1 cellular context compared by ENCODE assay signal in genomic region chr22:23178512-23179254, GRCh38.
TF ChIP-seq lines count a peak whose summit lies in the region.

No MANE protein-coding gene starts in this region.

TF ChIP-seq in K562, 482 proteins besides CTCF, POLR2A, EP300 and RAD21:
- TF ChIP-seq STAT6 (CRISPR knock-in tag; IDR thresholded peaks at IDR 0.05) (peak; percentile 99), HMGXB4 (CRISPR knock-in tag; IDR thresholded peaks at IDR 0.05) (peak; percentile 98), E2F1 (CRISPR knock-in tag; IDR thresholded peaks at IDR 0.05) (peak; percentile 95), RUNX1 (IDR thresholded peaks at IDR 0.05; ENCODE audit: low read depth) (no peak), MLX (CRISPR knock-in tag; conservative IDR thresholded peaks at IDR 0.05) (peak in 1 of 2 experiments; percentile 92; a peak in 2 of 4 replicates), ATF3 (IDR thresholded peaks at IDR 0.05) (no peak), ATF3 (CRISPR knock-in tag; conservative IDR thresholded peaks at IDR 0.05) (peak; percentile 84)
